In the genomic region with DNA sequence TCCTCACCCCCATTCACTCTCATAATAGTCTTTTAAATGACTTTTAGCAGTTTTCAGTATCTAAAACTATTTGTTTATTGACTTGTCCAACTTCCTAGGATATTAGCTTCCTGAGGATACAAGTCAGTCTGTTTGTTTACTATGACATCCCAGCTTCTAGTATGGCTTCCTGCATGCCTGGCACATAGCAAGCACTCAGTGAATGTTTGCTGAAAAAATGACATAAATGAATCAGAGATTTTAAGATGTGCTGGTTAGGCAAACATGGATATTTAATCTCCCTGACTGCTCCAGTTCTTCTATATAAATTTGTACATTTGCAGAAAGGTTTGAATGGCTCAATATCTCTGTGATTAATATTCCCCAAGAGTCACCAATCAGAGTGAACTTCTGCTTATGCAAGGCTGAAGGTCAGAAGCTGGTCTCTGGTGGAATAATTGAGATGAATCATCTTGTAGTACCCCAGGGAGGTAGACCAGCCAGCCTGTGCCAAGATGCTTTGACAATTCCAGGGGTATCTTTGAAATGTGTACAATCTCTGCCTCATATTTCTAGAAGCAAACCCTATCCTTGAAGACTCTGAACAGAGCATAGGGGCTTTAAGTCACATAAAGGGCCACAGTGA, we compare ENCODE assay signal across 21 cellular contexts.
"Had no signal": no experiment of that assay in that cellular context is flagged by ENCODE, and none has a peak within 500 bp of the region (broad histone marks: within the 10 kb centered on the region; RNA-seq: fewer than 3 reads in every experiment).

No MANE protein-coding gene starts in this region.

- H3K4me2 ChIP-seq: smooth muscle cell had no signal

- H3K9me3 ChIP-seq: adrenal gland, ascending aorta, gastrocnemius medialis, pancreas, psoas muscle, testis, uterus had no signal

- H3K4me3 ChIP-seq: adrenal gland, ascending aorta, gastrocnemius medialis, pancreas, psoas muscle, smooth muscle cell, testis, uterus had no signal

- FAIRE-seq: colon, pancreas had no signal

- H3K4me1 ChIP-seq: ascending aorta, pancreas, testis, uterus had no signal

- DNase-seq: activated CD4-positive, alpha-beta T cell treated with anti-CD3 and anti-CD28 coated beads for 1 hour; activated CD8-positive, alpha-beta memory T cell treated with anti-CD3 and anti-CD28 coated beads, Interleukin-2, amount 50 U/mL, for 4 hours; activated T-cell treated with anti-CD3 and anti-CD28 coated beads, Interleukin-2, amount 50 U/mL, for 24 hours; brain microvascular endothelial cell; effector memory CD4-positive, alpha-beta T cell; gastrocnemius medialis; hippocampal formation; nephron progenitor cell; pancreas; psoas muscle; stimulated activated CD4-positive, alpha-beta T cell treated with anti-CD3 and anti-CD28 coated beads, Interleukin-2, amount 100 ng/mL, for 48 hours; stimulated activated CD8-positive, alpha-beta memory T cell treated with anti-CD3 and anti-CD28 coated beads, Interleukin-4, amount 100 ng/mL, for 48 hours; stimulated activated naive B cell treated with anti-CD40 and anti-IgM and Interleukin-4, amounts not matched to agents 10 μg/mL and 1 μg/mL and 100 μg/mL, for 72 hours; T-helper 17 cell; testis; uterus had no signal

- ATAC-seq: activated T-helper 17 cell treated with anti-CD3 and anti-CD28 coated beads, Interleukin-2, amount 50 U/mL, for 72 hours; stimulated activated naive B cell treated with anti-CD40 and anti-IgM and Interleukin-4, amounts not matched to agents 10 μg/mL and 1 μg/mL and 100 μg/mL, for 72 hours; T-helper 17 cell had no signal

- H3K27ac ChIP-seq: adrenal gland, ascending aorta, brain microvascular endothelial cell, gastrocnemius medialis, pancreas, psoas muscle, testis, uterus had no signal
